Comparison of ENCODE assay signal across 2 cellular contexts in the genomic region with DNA sequence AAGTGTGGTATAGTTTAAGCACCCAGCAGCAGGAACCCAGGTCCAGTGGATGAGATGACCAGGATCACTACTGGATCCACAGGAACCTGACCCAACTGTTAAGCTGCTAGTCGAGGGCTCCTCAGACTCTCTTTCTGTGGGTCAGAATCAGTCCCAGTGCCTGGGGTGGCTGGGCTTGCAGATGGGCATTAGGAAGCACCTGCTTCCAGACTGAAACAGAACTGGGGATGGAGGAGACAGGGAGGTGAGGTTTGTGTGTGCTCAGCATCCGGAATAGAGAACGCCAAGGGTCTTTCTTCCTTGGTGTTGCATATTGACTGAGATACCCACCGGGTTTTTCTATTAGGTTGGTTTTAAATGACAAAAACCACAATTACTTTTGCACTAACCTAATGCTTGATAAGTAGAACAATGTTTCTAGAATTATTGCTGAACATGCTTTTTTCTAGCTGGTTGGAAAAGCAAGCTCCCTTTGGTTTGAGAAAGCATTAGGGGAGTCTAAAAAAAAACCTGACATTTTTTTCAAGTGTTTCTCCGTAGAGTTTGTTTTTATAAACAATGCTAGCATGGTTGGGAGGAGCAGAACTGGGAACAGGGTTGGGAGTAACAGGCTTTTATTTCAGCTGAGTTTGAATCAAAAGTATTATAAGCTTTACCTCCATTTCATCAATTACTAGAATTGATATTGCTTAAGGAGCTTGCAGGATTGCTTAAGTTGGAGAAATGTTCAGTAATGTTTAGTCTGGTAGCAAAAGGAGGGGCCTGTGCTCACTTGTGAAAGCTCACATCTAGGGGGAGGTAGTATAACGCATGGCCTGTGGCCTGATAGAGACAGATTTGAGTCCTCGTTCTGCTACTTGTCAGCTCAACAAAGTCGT.
TF ChIP-seq lines count a peak whose summit lies in the region.

No MANE protein-coding gene starts in this region.

TF ChIP-seq in SK-N-SH, 30 proteins besides CTCF, POLR2A, EP300 and RAD21 (continued from another document):
- TF ChIP-seq, protein P1, sequence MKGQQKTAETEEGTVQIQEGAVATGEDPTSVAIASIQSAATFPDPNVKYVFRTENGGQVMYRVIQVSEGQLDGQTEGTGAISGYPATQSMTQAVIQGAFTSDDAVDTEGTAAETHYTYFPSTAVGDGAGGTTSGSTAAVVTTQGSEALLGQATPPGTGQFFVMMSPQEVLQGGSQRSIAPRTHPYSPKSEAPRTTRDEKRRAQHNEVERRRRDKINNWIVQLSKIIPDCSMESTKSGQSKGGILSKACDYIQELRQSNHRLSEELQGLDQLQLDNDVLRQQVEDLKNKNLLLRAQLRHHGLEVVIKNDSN (IDR thresholded peaks at IDR 0.05; ENCODE audit: borderline replicate concordance, low read depth): no peak
- TF ChIP-seq, protein P2, sequence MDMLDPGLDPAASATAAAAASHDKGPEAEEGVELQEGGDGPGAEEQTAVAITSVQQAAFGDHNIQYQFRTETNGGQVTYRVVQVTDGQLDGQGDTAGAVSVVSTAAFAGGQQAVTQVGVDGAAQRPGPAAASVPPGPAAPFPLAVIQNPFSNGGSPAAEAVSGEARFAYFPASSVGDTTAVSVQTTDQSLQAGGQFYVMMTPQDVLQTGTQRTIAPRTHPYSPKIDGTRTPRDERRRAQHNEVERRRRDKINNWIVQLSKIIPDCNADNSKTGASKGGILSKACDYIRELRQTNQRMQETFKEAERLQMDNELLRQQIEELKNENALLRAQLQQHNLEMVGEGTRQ (IDR thresholded peaks at IDR 0.05; ENCODE audit: borderline replicate concordance, low read depth, low read length): no peak
- TF ChIP-seq, protein P3, sequence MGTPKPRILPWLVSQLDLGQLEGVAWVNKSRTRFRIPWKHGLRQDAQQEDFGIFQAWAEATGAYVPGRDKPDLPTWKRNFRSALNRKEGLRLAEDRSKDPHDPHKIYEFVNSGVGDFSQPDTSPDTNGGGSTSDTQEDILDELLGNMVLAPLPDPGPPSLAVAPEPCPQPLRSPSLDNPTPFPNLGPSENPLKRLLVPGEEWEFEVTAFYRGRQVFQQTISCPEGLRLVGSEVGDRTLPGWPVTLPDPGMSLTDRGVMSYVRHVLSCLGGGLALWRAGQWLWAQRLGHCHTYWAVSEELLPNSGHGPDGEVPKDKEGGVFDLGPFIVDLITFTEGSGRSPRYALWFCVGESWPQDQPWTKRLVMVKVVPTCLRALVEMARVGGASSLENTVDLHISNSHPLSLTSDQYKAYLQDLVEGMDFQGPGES (IDR thresholded peaks at IDR 0.05; ENCODE audit: low read depth, low read length): no peak
- TF ChIP-seq MEF2A (IDR thresholded peaks at IDR 0.05; ENCODE audit: borderline replicate concordance, low read depth): no peak
- no peak for TF ChIP-seq POLR2AphosphoS5 (IDR thresholded peaks at IDR 0.05; ENCODE audit: low read depth, low read length)
- no peak for TF ChIP-seq JUND (IDR thresholded peaks at IDR 0.05)
- no peak for TF ChIP-seq FOXM1 (IDR thresholded peaks at IDR 0.05; ENCODE audit: low read depth)
- no peak for TF ChIP-seq CHD2 (IDR thresholded peaks at IDR 0.05; ENCODE audit: low read length, partially characterized antibody)
- no peak; the same call in 1 of the 2 replicates for TF ChIP-seq MXI1 (IDR thresholded peaks at IDR 0.05; ENCODE audit: low read depth, low read length)
- no peak for TF ChIP-seq NRF1 (IDR thresholded peaks at IDR 0.05; ENCODE audit: low read depth, low read length)
- no peak for TF ChIP-seq FOXJ3 (CRISPR knock-in tag; IDR thresholded peaks at IDR 0.05)
- TF ChIP-seq, protein P4, sequence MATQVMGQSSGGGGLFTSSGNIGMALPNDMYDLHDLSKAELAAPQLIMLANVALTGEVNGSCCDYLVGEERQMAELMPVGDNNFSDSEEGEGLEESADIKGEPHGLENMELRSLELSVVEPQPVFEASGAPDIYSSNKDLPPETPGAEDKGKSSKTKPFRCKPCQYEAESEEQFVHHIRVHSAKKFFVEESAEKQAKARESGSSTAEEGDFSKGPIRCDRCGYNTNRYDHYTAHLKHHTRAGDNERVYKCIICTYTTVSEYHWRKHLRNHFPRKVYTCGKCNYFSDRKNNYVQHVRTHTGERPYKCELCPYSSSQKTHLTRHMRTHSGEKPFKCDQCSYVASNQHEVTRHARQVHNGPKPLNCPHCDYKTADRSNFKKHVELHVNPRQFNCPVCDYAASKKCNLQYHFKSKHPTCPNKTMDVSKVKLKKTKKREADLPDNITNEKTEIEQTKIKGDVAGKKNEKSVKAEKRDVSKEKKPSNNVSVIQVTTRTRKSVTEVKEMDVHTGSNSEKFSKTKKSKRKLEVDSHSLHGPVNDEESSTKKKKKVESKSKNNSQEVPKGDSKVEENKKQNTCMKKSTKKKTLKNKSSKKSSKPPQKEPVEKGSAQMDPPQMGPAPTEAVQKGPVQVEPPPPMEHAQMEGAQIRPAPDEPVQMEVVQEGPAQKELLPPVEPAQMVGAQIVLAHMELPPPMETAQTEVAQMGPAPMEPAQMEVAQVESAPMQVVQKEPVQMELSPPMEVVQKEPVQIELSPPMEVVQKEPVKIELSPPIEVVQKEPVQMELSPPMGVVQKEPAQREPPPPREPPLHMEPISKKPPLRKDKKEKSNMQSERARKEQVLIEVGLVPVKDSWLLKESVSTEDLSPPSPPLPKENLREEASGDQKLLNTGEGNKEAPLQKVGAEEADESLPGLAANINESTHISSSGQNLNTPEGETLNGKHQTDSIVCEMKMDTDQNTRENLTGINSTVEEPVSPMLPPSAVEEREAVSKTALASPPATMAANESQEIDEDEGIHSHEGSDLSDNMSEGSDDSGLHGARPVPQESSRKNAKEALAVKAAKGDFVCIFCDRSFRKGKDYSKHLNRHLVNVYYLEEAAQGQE (IDR thresholded peaks at IDR 0.05; ENCODE audit: low read depth, low read length): no peak
- no peak for TF ChIP-seq FOSL2 (IDR thresholded peaks at IDR 0.05; ENCODE audit: borderline replicate concordance, low read depth)
- TF ChIP-seq TAF1 (IDR thresholded peaks at IDR 0.05; ENCODE audit: borderline replicate concordance, low read depth, low read length): no peak
- no peak for TF ChIP-seq SMC3 (IDR thresholded peaks at IDR 0.05; ENCODE audit: low read depth, low read length)

TF ChIP-seq in SK-N-SH treated with all-trans-retinoic acid at 6 μM for 48 hours, 23 proteins besides CTCF, POLR2A, EP300 and RAD21 (continued from another document):
- TF ChIP-seq, protein P5, sequence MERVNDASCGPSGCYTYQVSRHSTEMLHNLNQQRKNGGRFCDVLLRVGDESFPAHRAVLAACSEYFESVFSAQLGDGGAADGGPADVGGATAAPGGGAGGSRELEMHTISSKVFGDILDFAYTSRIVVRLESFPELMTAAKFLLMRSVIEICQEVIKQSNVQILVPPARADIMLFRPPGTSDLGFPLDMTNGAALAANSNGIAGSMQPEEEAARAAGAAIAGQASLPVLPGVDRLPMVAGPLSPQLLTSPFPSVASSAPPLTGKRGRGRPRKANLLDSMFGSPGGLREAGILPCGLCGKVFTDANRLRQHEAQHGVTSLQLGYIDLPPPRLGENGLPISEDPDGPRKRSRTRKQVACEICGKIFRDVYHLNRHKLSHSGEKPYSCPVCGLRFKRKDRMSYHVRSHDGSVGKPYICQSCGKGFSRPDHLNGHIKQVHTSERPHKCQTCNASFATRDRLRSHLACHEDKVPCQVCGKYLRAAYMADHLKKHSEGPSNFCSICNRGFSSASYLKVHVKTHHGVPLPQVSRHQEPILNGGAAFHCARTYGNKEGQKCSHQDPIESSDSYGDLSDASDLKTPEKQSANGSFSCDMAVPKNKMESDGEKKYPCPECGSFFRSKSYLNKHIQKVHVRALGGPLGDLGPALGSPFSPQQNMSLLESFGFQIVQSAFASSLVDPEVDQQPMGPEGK (CRISPR knock-in tag; IDR thresholded peaks at IDR 0.05; ENCODE audit: borderline replicate concordance): no peak
- TF ChIP-seq, protein P6, sequence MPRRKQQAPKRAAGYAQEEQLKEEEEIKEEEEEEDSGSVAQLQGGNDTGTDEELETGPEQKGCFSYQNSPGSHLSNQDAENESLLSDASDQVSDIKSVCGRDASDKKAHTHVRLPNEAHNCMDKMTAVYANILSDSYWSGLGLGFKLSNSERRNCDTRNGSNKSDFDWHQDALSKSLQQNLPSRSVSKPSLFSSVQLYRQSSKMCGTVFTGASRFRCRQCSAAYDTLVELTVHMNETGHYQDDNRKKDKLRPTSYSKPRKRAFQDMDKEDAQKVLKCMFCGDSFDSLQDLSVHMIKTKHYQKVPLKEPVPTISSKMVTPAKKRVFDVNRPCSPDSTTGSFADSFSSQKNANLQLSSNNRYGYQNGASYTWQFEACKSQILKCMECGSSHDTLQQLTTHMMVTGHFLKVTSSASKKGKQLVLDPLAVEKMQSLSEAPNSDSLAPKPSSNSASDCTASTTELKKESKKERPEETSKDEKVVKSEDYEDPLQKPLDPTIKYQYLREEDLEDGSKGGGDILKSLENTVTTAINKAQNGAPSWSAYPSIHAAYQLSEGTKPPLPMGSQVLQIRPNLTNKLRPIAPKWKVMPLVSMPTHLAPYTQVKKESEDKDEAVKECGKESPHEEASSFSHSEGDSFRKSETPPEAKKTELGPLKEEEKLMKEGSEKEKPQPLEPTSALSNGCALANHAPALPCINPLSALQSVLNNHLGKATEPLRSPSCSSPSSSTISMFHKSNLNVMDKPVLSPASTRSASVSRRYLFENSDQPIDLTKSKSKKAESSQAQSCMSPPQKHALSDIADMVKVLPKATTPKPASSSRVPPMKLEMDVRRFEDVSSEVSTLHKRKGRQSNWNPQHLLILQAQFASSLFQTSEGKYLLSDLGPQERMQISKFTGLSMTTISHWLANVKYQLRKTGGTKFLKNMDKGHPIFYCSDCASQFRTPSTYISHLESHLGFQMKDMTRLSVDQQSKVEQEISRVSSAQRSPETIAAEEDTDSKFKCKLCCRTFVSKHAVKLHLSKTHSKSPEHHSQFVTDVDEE (CRISPR knock-in tag; IDR thresholded peaks at IDR 0.05): no peak
- TF ChIP-seq OSR1 (CRISPR knock-in tag; IDR thresholded peaks at IDR 0.05): no peak
- TF ChIP-seq TOX (CRISPR knock-in tag; IDR thresholded peaks at IDR 0.05; ENCODE audit: borderline replicate concordance): no peak
- TF ChIP-seq RARB (CRISPR knock-in tag; IDR thresholded peaks at IDR 0.05): no peak
- no peak for TF ChIP-seq PPARA (CRISPR knock-in tag; IDR thresholded peaks at IDR 0.05; ENCODE audit: borderline replicate concordance)
